Comparison of ENCODE assay signal across 1 cellular context in the genomic region with DNA sequence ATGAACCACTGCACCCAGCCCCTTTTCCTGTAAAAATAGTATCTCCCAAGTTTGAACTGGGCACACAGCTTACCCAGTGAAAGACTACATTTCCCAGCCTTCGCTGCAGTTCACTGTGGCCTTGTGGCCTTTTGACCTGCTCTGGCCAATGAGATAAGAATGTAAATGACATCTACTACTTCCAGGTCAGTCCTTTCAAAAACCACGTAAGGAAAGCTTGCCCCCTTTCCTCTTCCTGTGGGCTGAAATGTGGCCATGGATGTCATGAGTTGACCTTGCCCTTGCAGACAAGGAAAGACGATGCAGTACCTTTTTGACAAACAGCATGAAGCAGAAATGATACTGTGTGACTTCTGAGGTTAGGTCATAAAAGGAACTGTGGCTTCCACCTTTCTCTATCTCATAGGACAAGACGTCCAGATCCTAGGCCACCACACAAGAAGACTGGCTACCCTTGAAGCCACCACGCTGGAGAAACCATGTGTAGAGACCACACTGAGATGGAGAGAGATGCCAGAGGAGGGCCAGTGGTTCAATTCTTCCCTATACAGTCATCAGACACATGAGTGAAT.
TF ChIP-seq lines count a peak whose summit lies in the region.

No MANE protein-coding gene starts in this region.

TF ChIP-seq in GM12878, 131 proteins besides CTCF, POLR2A, EP300 and RAD21:
- peak; percentile 65 for TF ChIP-seq NR2C1 (IDR thresholded peaks at IDR 0.05)
- TF ChIP-seq MEF2B (IDR thresholded peaks at IDR 0.05; ENCODE audit: partially characterized antibody, poor library complexity, severe bottlenecking), result no peak
